ENCODE assay signal across 22 cellular contexts in genomic region chr12:78157199-78157598, GRCh38.
DNase-seq lines count a peak whose midpoint lies in the region; ATAC-seq, FAIRE-seq and TF ChIP-seq lines count a peak whose summit lies in the region.
"Had no signal": no experiment of that assay in that cellular context is flagged by ENCODE, and none has a peak within 500 bp of the region (broad histone marks: within the 10 kb centered on the region; RNA-seq: fewer than 3 reads in every experiment).

No MANE protein-coding gene starts in this region.

- FAIRE-seq in small intestine (lab: Jason Lieb, UNC), result no peak
- FAIRE-seq: GM12891 had no signal

- DNase-seq in MCF 10A (ENCODE audit: unreplicated experiment) (peak; percentile 25), breast epithelium (ENCODE audit: low spot score in 2 of 2) (no peak), NCI-H69 (lab: John Stamatoyannopoulos, UW) (peak; percentile 2), fibroblast of the aortic adventitia (ENCODE audit: low read depth) (peak; percentile 5), small intestine (no peak), NCI-H1694 treated with DMSO at 0.1 percent for 48 hours (lab: John Stamatoyannopoulos, UW) (no peak)
- no peak for DNase-seq in natural killer cell treated with Interleukin-12 subunit alpha and Interleukin-12 subunit beta and Interleukin-15 and Interleukin-18, amount 100 ng/mL, for 72 hours (ENCODE audit: low spot score)
- DNase-seq: COR-L47, Karpas-422, MV-4-11, NCI-H1417 treated with DMSO at 0.1 percent for 48 hours, NCI-H2081, NCI-H2227 treated with DMSO at 0.1 percent for 48 hours, NCI-H524 treated with DMSO at 0.1 percent for 48 hours, OCI-M1, SJCRH30 had no signal

- WGBS in small intestine, 3 donors, result 90 to 94% (median 94%) methylated on average over 1 of the region's 1 CpG

- H3K4me3 Mint-ChIP-seq in MCF 10A (ENCODE audit: unreplicated experiment), result no peak overlapping the region
- no peak overlapping the region for H3K4me3 Mint-ChIP-seq in natural killer cell treated with Interleukin-12 subunit alpha and Interleukin-12 subunit beta and Interleukin-15 and Interleukin-18, amount 100 ng/mL, for 72 hours
- H3K4me3 Mint-ChIP-seq: CD14-positive monocyte had no signal

- peaks cover 12% of the 10 kb centered on the region for H3K4me1 Mint-ChIP-seq in MCF 10A (ENCODE audit: insufficient read depth, unreplicated experiment)
- no peaks in the 10 kb centered on the region for H3K4me1 Mint-ChIP-seq in natural killer cell treated with Interleukin-12 subunit alpha and Interleukin-12 subunit beta and Interleukin-15 and Interleukin-18, amount 100 ng/mL, for 72 hours (ENCODE audit: low read depth in 2 of 2)
- H3K4me1 Mint-ChIP-seq: CD14-positive monocyte had no signal

- ATAC-seq in natural killer cell treated with Interleukin-12 subunit alpha and Interleukin-12 subunit beta and Interleukin-15 and Interleukin-18, amount 100 ng/mL, for 72 hours, result no peak
- no peak for ATAC-seq in HG02870 (IDR thresholded peaks at IDR 0.05; ENCODE audit: unreplicated experiment)

- H3K36me3 Mint-ChIP-seq in MCF 10A (ENCODE audit: insufficient read depth, unreplicated experiment), result no peaks in the 10 kb centered on the region
- no peaks in the 10 kb centered on the region for H3K36me3 Mint-ChIP-seq in natural killer cell treated with Interleukin-12 subunit alpha and Interleukin-12 subunit beta and Interleukin-15 and Interleukin-18, amount 100 ng/mL, for 72 hours
- H3K36me3 Mint-ChIP-seq: CD14-positive monocyte had no signal

- H3K27ac ChIP-seq in breast epithelium, result no peak overlapping the region
- no peak overlapping the region for H3K27ac ChIP-seq in small intestine (ENCODE audit: low read depth in 1 of 2, low read length in 1 of 2)
- H3K27ac ChIP-seq: HL-60, RWPE1, SJCRH30 had no signal

- H3K27me3 ChIP-seq in breast epithelium (no peaks in the 10 kb centered on the region), small intestine (ENCODE audit: control insufficient read depth in 2 of 2, insufficient read depth in 2 of 2, low read length in 2 of 2) (no peaks in the 10 kb centered on the region)
- H3K27me3 ChIP-seq: SJCRH30 had no signal

- H3K36me3 ChIP-seq in breast epithelium (no peaks in the 10 kb centered on the region), small intestine (ENCODE audit: control insufficient read depth in 2 of 2, insufficient read depth in 2 of 2, low read length in 2 of 2) (no peaks in the 10 kb centered on the region)
- H3K36me3 ChIP-seq: HAP-1, SJCRH30 had no signal

- no peaks in the 10 kb centered on the region for H3K4me1 ChIP-seq in breast epithelium
- H3K4me1 ChIP-seq in small intestine (ENCODE audit: control insufficient read depth in 2 of 2, insufficient read depth in 1 of 2, low read depth in 1 of 2, low read length in 1 of 2), result no peaks in the 10 kb centered on the region
- H3K4me1 ChIP-seq: HAP-1 had no signal

- H3K4me3 ChIP-seq in breast epithelium, result no peak overlapping the region
- no peak overlapping the region for H3K4me3 ChIP-seq in fibroblast of the aortic adventitia (ENCODE audit: low read depth, low read length)
- H3K4me3 ChIP-seq in small intestine (ENCODE audit: low read depth in 1 of 2, low read length in 2 of 2), result no peak overlapping the region
- H3K4me3 ChIP-seq: HAP-1, SJCRH30 had no signal

- no peak for TF ChIP-seq CTCF in MCF 10A (IDR thresholded peaks at IDR 0.05; ENCODE audit: unreplicated experiment)
- TF ChIP-seq CTCF in breast epithelium (IDR thresholded peaks at IDR 0.05), result no peak
- TF ChIP-seq CTCF in fibroblast of the aortic adventitia (IDR thresholded peaks at IDR 0.05; ENCODE audit: insufficient read depth, low read length), result no peak

- no peak for TF ChIP-seq POLR2A in breast epithelium (IDR thresholded peaks at IDR 0.05)

- H3K9me3 ChIP-seq in breast epithelium, result no peaks in the 10 kb centered on the region
- no peaks in the 10 kb centered on the region for H3K9me3 ChIP-seq in small intestine (ENCODE audit: control insufficient read depth, low read depth)
- H3K9me3 ChIP-seq: HAP-1, SJCRH30 had no signal

- CTCF ChIA-PET in MCF 10A (lab: Yijun Ruan, JAX), result interaction anchor here (0.6 to 3.4 kb wide), 4 partner anchors 10 to 1018 kb away, joined by 3 to 22 read pairs (median 6); no protein-coding TSS in a partner anchor

- BruUV-seq in MCF 10A (replicated peaks; lab: Mats Ljungman, UMichigan), result no TSS peak

- H3K27me3 Mint-ChIP-seq in MCF 10A (ENCODE audit: insufficient read depth, unreplicated experiment), result no peaks in the 10 kb centered on the region
- no peaks in the 10 kb centered on the region for H3K27me3 Mint-ChIP-seq in natural killer cell treated with Interleukin-12 subunit alpha and Interleukin-12 subunit beta and Interleukin-15 and Interleukin-18, amount 100 ng/mL, for 72 hours

- POLR2A ChIA-PET in MCF 10A (lab: Yijun Ruan, JAX), result no interaction called here

- H3K27ac Mint-ChIP-seq in MCF 10A (ENCODE audit: low read depth, unreplicated experiment), result peak overlapping the region; percentile 92
- no peak overlapping the region for H3K27ac Mint-ChIP-seq in natural killer cell treated with Interleukin-12 subunit alpha and Interleukin-12 subunit beta and Interleukin-15 and Interleukin-18, amount 100 ng/mL, for 72 hours
- H3K27ac Mint-ChIP-seq: CD14-positive monocyte had no signal

- intact Hi-C loops in MCF 10A (cut with micrococcal nuclease), result no loop called here
- intact Hi-C loops in breast epithelium (cut with DNase I; ENCODE audit: low total_unique reads), result no loop called here

- peaks cover 7% of the 10 kb centered on the region for H3K9me3 Mint-ChIP-seq in MCF 10A (ENCODE audit: unreplicated experiment)
- H3K9me3 Mint-ChIP-seq in natural killer cell treated with Interleukin-12 subunit alpha and Interleukin-12 subunit beta and Interleukin-15 and Interleukin-18, amount 100 ng/mL, for 72 hours, result peaks cover 14% of the 10 kb centered on the region

Comparison
In these comparisons a context has a peak if more than half of its experiments do, and no peak if none do; other contexts are left out.
1. DNase-seq: peak in MCF 10A (single experiment), NCI-H69 (single experiment) and fibroblast of the aortic adventitia (single experiment); none in breast epithelium (0 of 2), small intestine (single experiment), NCI-H1694 treated with DMSO at 0.1 percent for 48 hours (single experiment) and natural killer cell treated with Interleukin-12 subunit alpha and Interleukin-12 subunit beta and Interleukin-15 and Interleukin-18, amount 100 ng/mL, for 72 hours (single experiment).